Comparison of ENCODE assay signal across 8 cellular contexts in the genomic region with DNA sequence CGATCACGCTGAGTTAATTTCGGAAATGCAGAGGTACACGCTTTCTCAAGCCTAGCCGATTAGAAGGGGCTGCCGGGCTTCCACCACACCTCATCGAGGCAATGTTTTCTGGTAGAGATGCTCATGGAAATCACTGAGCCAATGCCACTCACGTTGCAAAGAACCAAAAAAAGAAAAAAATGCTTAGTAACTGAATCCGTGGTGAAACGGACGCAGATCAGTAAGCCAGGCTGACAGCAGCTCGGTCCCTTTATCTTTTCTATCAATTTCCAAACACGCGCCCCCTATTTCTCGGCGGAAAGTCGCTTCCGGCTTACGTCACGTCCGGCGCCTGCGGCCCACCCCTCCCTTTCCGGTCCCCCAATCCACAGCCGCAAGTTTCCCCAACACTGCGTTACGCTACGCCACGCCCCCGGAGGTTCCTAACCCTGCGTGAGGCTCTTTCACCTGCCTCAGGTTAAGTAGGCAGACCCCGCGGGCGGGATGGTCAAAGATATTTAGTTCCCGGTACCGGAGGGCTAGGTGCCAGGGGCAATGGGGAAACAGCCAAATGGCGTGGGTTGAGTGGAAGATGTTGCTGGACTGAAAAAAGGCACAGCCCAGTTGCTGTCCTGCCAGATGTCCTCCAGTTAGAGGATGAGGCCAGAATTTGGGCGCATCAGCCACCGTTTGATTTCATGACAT. TPM values are rescaled to one million over a fixed set of nuclear protein-coding genes. Genes with fewer than 3 reads are reported as not detected.
DNase-seq lines count a peak whose midpoint lies in the region; ATAC-seq and TF ChIP-seq lines count a peak whose summit lies in the region.

A gene with protein sequence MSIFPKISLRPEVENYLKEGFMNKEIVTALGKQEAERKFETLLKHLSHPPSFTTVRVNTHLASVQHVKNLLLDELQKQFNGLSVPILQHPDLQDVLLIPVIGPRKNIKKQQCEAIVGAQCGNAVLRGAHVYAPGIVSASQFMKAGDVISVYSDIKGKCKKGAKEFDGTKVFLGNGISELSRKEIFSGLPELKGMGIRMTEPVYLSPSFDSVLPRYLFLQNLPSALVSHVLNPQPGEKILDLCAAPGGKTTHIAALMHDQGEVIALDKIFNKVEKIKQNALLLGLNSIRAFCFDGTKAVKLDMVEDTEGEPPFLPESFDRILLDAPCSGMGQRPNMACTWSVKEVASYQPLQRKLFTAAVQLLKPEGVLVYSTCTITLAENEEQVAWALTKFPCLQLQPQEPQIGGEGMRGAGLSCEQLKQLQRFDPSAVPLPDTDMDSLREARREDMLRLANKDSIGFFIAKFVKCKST (minus strand): TSS at position 264 of the 684 bp plus-strand sequence. CDS start 384 bp downstream, outside the sequence.

- H4K20me1 ChIP-seq in OCI-LY1 (ENCODE audit: insufficient read depth, low read length) = no peaks in the 10 kb centered on the region

- H3K9me2 ChIP-seq in OCI-LY1 (ENCODE audit: low read depth, low read length) = no peaks in the 10 kb centered on the region

- H3K4me3 ChIP-seq in OCI-LY1 (ENCODE audit: low read depth, low read length, poor library complexity, severe bottlenecking) = peak within 1 kb of the TSS; percentile 94

- peaks cover 21% of the 10 kb centered on the region for H3K36me3 Mint-ChIP-seq in Calu3 (ENCODE audit: insufficient read depth, unreplicated experiment)

- H3K4me2 ChIP-seq in OCI-LY1 (ENCODE audit: low read length) = peak within 1 kb of the TSS; percentile 75

- H3K27ac ChIP-seq in OCI-LY1 (ENCODE audit: low read depth, low read length, poor library complexity, severe bottlenecking) = peak within 1 kb of the TSS; percentile 79

- peak; percentile 89 for DNase-seq in Calu3
- peak in 75 of 76 experiments; percentile 8 to 92 (median 80) for DNase-seq in HUDEP-2 (lab: John Stamatoyannopoulos, UW; ENCODE audit: unreplicated experiment in 76 of 76)
- peak; percentile 95 for DNase-seq in activated CD8-positive, alpha-beta memory T cell treated with anti-CD3 and anti-CD28 coated beads, Interleukin-2, amount 50 U/mL, for 48 hours
- DNase-seq in epidermal melanocyte (ENCODE audit: insufficient read length, low spot score) = peak; percentile 83
- peak; percentile 79 for DNase-seq in middle frontal gyrus (ENCODE audit: extremely low spot score, low spot score)
- DNase-seq in stimulated activated CD8-positive, alpha-beta memory T cell treated with anti-CD3 and anti-CD28 coated beads, Interleukin-4, amount 100 ng/mL, for 24 hours (ENCODE audit: low read depth) = peak; percentile 90

- peaks cover 8% of the 10 kb centered on the region for H3K4me1 Mint-ChIP-seq in Calu3 (ENCODE audit: low read depth, unreplicated experiment)

- intact Hi-C loops in Calu3 (cut with micrococcal nuclease; ENCODE audit: unreplicated experiment) = loop anchor here (5.0 kb wide), 1 partner anchor 39 kb away; no protein-coding TSS in a partner anchor

- H3F3A ChIP-seq in OCI-LY1 (ENCODE audit: insufficient read depth, low read length) = 0 out of 2 replicates have a peak, but pooled peaks cover 5% of the 10 kb centered on the region

- H3K4me1 ChIP-seq in OCI-LY1 (ENCODE audit: insufficient read depth, low read length, severe bottlenecking) = peaks cover 31% of the 10 kb centered on the region

- no peaks in the 10 kb centered on the region for H3K27me3 Mint-ChIP-seq in Calu3 (ENCODE audit: unreplicated experiment)

- ATAC-seq in GM21367 (IDR thresholded peaks at IDR 0.05; ENCODE audit: unreplicated experiment) = peak; percentile 96

- H3K9me3 ChIP-seq in OCI-LY1 (ENCODE audit: low read length) = no peaks in the 10 kb centered on the region

- H3K4me3 Mint-ChIP-seq in Calu3 (ENCODE audit: low read depth, unreplicated experiment) = peak within 1 kb of the TSS; percentile 85

- peak within 1 kb of the TSS; percentile 91 for H3K9ac ChIP-seq in OCI-LY1 (ENCODE audit: low read length)

- H2AFZ ChIP-seq in OCI-LY1 (ENCODE audit: low read length) = no peak within 1 kb of the TSS

- CTCF ChIA-PET in Calu3 (lab: Charles Lee) = no interaction called here

- TF ChIP-seq CTCF in Calu3 (IDR thresholded peaks at IDR 0.05; ENCODE audit: unreplicated experiment) (no peak), OCI-LY1 (IDR thresholded peaks at IDR 0.05; ENCODE audit: low read length) (no peak)

- H3K27me3 ChIP-seq in OCI-LY1 (ENCODE audit: insufficient read depth, low read length) = no peaks in the 10 kb centered on the region

- peaks cover 31% of the 10 kb centered on the region for H3K79me2 ChIP-seq in OCI-LY1 (ENCODE audit: insufficient read depth, low read length)

- BruUV-seq in Calu3 (replicated peaks; lab: Mats Ljungman, UMichigan) = no TSS peak

- peak within 1 kb of the TSS; percentile 92 for H3K27ac Mint-ChIP-seq in Calu3 (ENCODE audit: unreplicated experiment)

- peaks cover 14% of the 10 kb centered on the region for H3K36me3 ChIP-seq in OCI-LY1 (ENCODE audit: insufficient read depth, low read length)

- no peaks in the 10 kb centered on the region for H3K9me3 Mint-ChIP-seq in Calu3 (ENCODE audit: low read depth, unreplicated experiment)

RNA-seq across cellular contexts. Expression of the gene that starts here (rescaled TPM):
- total RNA-seq in Calu3 (2022) = 10.5 and 14.5 TPM in 2 replicates

Comparison
In these comparisons a context has a peak if more than half of its experiments do, and no peak if none do; other contexts are left out.
1. Peak in every context shown above with its lines: DNase-seq, ATAC-seq, H3K4me3 ChIP-seq and H3K27ac ChIP-seq.